In the genomic region with DNA sequence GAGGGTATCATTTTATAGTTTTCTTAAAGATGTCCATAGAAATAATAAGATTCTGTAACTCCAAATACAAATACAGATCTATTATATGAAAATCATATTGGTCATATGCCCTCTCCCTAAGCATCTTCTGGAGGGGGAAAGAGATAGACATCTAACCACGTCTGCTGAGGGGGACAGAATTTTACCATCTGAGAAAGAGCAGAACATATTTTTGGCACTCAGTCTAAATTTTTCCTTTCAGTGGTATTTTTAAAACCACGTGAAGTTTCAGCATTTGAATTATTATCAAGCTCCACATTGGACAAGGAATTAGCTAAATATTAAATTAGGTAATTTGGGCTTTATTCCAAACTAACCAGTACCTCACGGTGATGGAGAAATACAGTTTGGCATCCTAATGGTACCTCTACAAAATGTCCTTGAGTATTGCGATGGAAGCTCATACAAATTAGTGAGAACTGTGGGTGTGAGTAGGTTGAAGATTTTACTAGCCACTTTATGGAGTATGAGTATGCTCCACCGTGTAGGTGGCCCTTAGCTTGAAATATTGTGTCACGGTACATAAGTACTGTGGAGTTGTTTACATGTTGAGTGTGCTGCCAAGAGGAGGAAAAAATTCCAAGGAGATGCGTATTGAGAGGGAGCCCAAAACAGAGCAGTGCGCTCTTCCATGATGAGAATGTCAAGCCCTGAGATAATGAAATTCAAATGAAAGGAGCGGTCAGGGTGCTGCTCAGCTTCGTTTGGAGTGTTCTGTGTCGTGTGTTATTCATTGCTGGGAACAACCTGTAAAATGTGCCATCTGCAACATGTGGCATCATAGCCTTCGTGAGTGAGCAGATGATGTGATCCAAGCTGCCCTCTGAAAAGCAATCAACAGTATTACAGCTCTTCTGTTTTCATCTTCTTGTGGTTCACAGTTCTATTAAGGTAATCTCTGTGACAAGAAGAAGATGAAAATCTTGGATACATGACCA, we compare ENCODE assay signal across 18 cellular contexts. TPM values are rescaled to one million over a fixed set of nuclear protein-coding genes. Genes with fewer than 3 reads are reported as not detected.
DNase-seq lines count a peak whose midpoint lies in the region; ATAC-seq and TF ChIP-seq lines count a peak whose summit lies in the region.
"Had no signal": no experiment of that assay in that cellular context is flagged by ENCODE, and none has a peak within 500 bp of the region (broad histone marks: within the 10 kb centered on the region; RNA-seq: fewer than 3 reads in every experiment).

No MANE protein-coding gene starts in this region.

- DNase-seq in AG09319 (ENCODE audit: extremely low read depth, low read depth) (peak; percentile 29), EH (ENCODE audit: low read depth) (peak; percentile 77), hepatic stellate cell (ENCODE audit: low spot score) (peak; percentile 17), iPS-NIHi11 (ENCODE audit: low spot score) (no peak)
- no peak for DNase-seq in activated T-helper 1 cell treated with anti-CD3 and anti-CD28 coated beads, Interleukin-12 subunit alpha, Interleukin-12 subunit beta, Interleukin-2, Interleukin-4 antibody, amounts not matched to agents 30 ng/mL and 10 ng/mL and 1 ng/mL, durations not matched to agents 14 hours and 24 hours and 36 hours (ENCODE audit: low spot score)
- no peak for DNase-seq in naive thymus-derived CD8-positive, alpha-beta T cell
- DNase-seq: activated naive CD4-positive, alpha-beta T cell treated with anti-CD3 and anti-CD28 coated beads, Interleukin-2, amount 10 ng/mL, durations not matched to agents 7 days and 5 days; central memory CD4-positive, alpha-beta T cell; Karpas-422; kidney; NCI-H146; NCI-H510A treated with DMSO at 0.1 percent for 48 hours; right lobe of liver; stimulated activated CD4-positive, alpha-beta T cell treated with anti-CD3 and anti-CD28 coated beads, Interleukin-2, amount 100 ng/mL, for 48 hours; upper lobe of left lung had no signal

- TF ChIP-seq CTCF in AG09319 (IDR thresholded peaks at IDR 0.05; ENCODE audit: low read depth, low read length), result no peak

- no peaks in the 10 kb centered on the region for H3K27me3 Mint-ChIP-seq in activated T-helper 1 cell treated with anti-CD3 and anti-CD28 coated beads, Interleukin-12 subunit alpha, Interleukin-12 subunit beta, Interleukin-2, Interleukin-4 antibody, amounts not matched to agents 30 ng/mL and 10 ng/mL and 1 ng/mL, durations not matched to agents 14 hours and 24 hours and 36 hours (ENCODE audit: insufficient read depth)
- H3K27me3 Mint-ChIP-seq in naive thymus-derived CD8-positive, alpha-beta T cell, result peaks cover 0 to 2% (median 0%) of the 10 kb centered on the region in 5 donors
- H3K27me3 Mint-ChIP-seq: activated naive CD4-positive, alpha-beta T cell treated with anti-CD3 and anti-CD28 coated beads, Interleukin-2, amount 10 ng/mL, durations not matched to agents 7 days and 5 days had no signal

- peak overlapping the region; percentile 76 for H3K27ac Mint-ChIP-seq in activated T-helper 1 cell treated with anti-CD3 and anti-CD28 coated beads, Interleukin-12 subunit alpha, Interleukin-12 subunit beta, Interleukin-2, Interleukin-4 antibody, amounts not matched to agents 30 ng/mL and 10 ng/mL and 1 ng/mL, durations not matched to agents 14 hours and 24 hours and 36 hours
- no peak overlapping the region for H3K27ac Mint-ChIP-seq in naive thymus-derived CD8-positive, alpha-beta T cell
- H3K27ac Mint-ChIP-seq: activated naive CD4-positive, alpha-beta T cell treated with anti-CD3 and anti-CD28 coated beads, Interleukin-2, amount 10 ng/mL, durations not matched to agents 7 days and 5 days; mesothelial cell of epicardium had no signal

- H3K4me3 Mint-ChIP-seq in activated T-helper 1 cell treated with anti-CD3 and anti-CD28 coated beads, Interleukin-12 subunit alpha, Interleukin-12 subunit beta, Interleukin-2, Interleukin-4 antibody, amounts not matched to agents 30 ng/mL and 10 ng/mL and 1 ng/mL, durations not matched to agents 14 hours and 24 hours and 36 hours, result peak overlapping the region; percentile 34
- no peak overlapping the region for H3K4me3 Mint-ChIP-seq in naive thymus-derived CD8-positive, alpha-beta T cell
- H3K4me3 Mint-ChIP-seq: activated naive CD4-positive, alpha-beta T cell treated with anti-CD3 and anti-CD28 coated beads, Interleukin-2, amount 10 ng/mL, durations not matched to agents 7 days and 5 days; mesothelial cell of epicardium had no signal

- POLR2A ChIA-PET in naive thymus-derived CD8-positive, alpha-beta T cell (lab: Charles Lee), result interaction anchor here (0.6 kb wide), 1 partner anchor 52 kb away, joined by 3 read pairs; no protein-coding TSS in a partner anchor

- H3K4me1 Mint-ChIP-seq in activated T-helper 1 cell treated with anti-CD3 and anti-CD28 coated beads, Interleukin-12 subunit alpha, Interleukin-12 subunit beta, Interleukin-2, Interleukin-4 antibody, amounts not matched to agents 30 ng/mL and 10 ng/mL and 1 ng/mL, durations not matched to agents 14 hours and 24 hours and 36 hours (ENCODE audit: low read depth), result peaks cover 45% of the 10 kb centered on the region
- H3K4me1 Mint-ChIP-seq in naive thymus-derived CD8-positive, alpha-beta T cell, result peaks cover 3 to 12% (median 8%) of the 10 kb centered on the region in 4 donors

- no peaks in the 10 kb centered on the region for H3K9me3 Mint-ChIP-seq in activated T-helper 1 cell treated with anti-CD3 and anti-CD28 coated beads, Interleukin-12 subunit alpha, Interleukin-12 subunit beta, Interleukin-2, Interleukin-4 antibody, amounts not matched to agents 30 ng/mL and 10 ng/mL and 1 ng/mL, durations not matched to agents 14 hours and 24 hours and 36 hours
- H3K9me3 Mint-ChIP-seq in naive thymus-derived CD8-positive, alpha-beta T cell, result peaks cover 0 to 17% (median 0%) of the 10 kb centered on the region in 9 donors
- H3K9me3 Mint-ChIP-seq: activated naive CD4-positive, alpha-beta T cell treated with anti-CD3 and anti-CD28 coated beads, Interleukin-2, amount 10 ng/mL, durations not matched to agents 7 days and 5 days had no signal

- peaks cover 2% of the 10 kb centered on the region for H3K36me3 Mint-ChIP-seq in activated T-helper 1 cell treated with anti-CD3 and anti-CD28 coated beads, Interleukin-12 subunit alpha, Interleukin-12 subunit beta, Interleukin-2, Interleukin-4 antibody, amounts not matched to agents 30 ng/mL and 10 ng/mL and 1 ng/mL, durations not matched to agents 14 hours and 24 hours and 36 hours (ENCODE audit: low read depth)
- H3K36me3 Mint-ChIP-seq in naive thymus-derived CD8-positive, alpha-beta T cell, result no peaks in the 10 kb centered on the region
- H3K36me3 Mint-ChIP-seq: activated naive CD4-positive, alpha-beta T cell treated with anti-CD3 and anti-CD28 coated beads, Interleukin-2, amount 10 ng/mL, durations not matched to agents 7 days and 5 days; mesothelial cell of epicardium had no signal

- intact Hi-C loops in activated T-helper 1 cell treated with anti-CD3 and anti-CD28 coated beads, Interleukin-12 subunit alpha, Interleukin-12 subunit beta, Interleukin-2, Interleukin-4 antibody, amounts not matched to agents 30 ng/mL and 10 ng/mL and 1 ng/mL, durations not matched to agents 14 hours and 24 hours and 36 hours (cut with micrococcal nuclease), result loop anchor here (1.0 to 5.0 kb wide), 5 partner anchors 14 to 213 kb away; a partner anchor contains a TSS

- no peak for ATAC-seq in GM21515 (IDR thresholded peaks at IDR 0.05; ENCODE audit: unreplicated experiment)
- no peak for ATAC-seq in naive thymus-derived CD8-positive, alpha-beta T cell
- ATAC-seq: GM12878, right lobe of liver had no signal

RNA-seq across cellular contexts. Expression of a gene that starts 48.4 kb away (rescaled TPM):
- 63.5 and 64.5 TPM in 2 replicates for total RNA-seq in activated T-helper 1 cell treated with anti-CD3 and anti-CD28 coated beads, Interleukin-12 subunit alpha, Interleukin-12 subunit beta, Interleukin-2, Interleukin-4 antibody, amounts not matched to agents 30 ng/mL and 10 ng/mL and 1 ng/mL, durations not matched to agents 14 hours and 24 hours and 36 hours
- total RNA-seq in naive thymus-derived CD8-positive, alpha-beta T cell, result 10 to 100 TPM; 15.4 to 16.0 TPM
- 1 to 10 TPM; 7.1 to 9.0 (median 8.8) TPM for polyA plus RNA-seq in naive thymus-derived CD8-positive, alpha-beta T cell

Comparison
In these comparisons a context has a peak if more than half of its experiments do, and no peak if none do; other contexts are left out.
1. DNase-seq: peak in AG09319 (single experiment), EH (single experiment) and hepatic stellate cell (single experiment); none in activated T-helper 1 cell treated with anti-CD3 and anti-CD28 coated beads, Interleukin-12 subunit alpha, Interleukin-12 subunit beta, Interleukin-2, Interleukin-4 antibody, amounts not matched to agents 30 ng/mL and 10 ng/mL and 1 ng/mL, durations not matched to agents 14 hours and 24 hours and 36 hours (single experiment), iPS-NIHi11 (single experiment) and naive thymus-derived CD8-positive, alpha-beta T cell (0 of 10).